1 cellular context compared by ENCODE assay signal in genomic region chr3:47475570-47476329, GRCh38.
TF ChIP-seq lines count a peak whose summit lies in the region.

TSS of gene SCAP (minus strand) at chr3:47475941. CDS start at chr3:47442993, 32,948 bp downstream.

TF ChIP-seq in K562, 482 proteins besides CTCF, POLR2A, EP300 and RAD21 (continued from another document and continues in another):
- peak; percentile 41 for TF ChIP-seq E2F8 (IDR thresholded peaks at IDR 0.05; ENCODE audit: low read depth, partially characterized antibody)
- no peak for TF ChIP-seq HDAC3 (IDR thresholded peaks at IDR 0.05; ENCODE audit: borderline replicate concordance, partially characterized antibody)
- no peak for TF ChIP-seq PATZ1 (CRISPR knock-in tag; IDR thresholded peaks at IDR 0.05; ENCODE audit: borderline replicate concordance)
- TF ChIP-seq MECOM (CRISPR knock-in tag; IDR thresholded peaks at IDR 0.05) = no peak
- no peak for TF ChIP-seq TSHZ1 (CRISPR knock-in tag; IDR thresholded peaks at IDR 0.05)
- TF ChIP-seq SAFB2 (IDR thresholded peaks at IDR 0.05; ENCODE audit: borderline replicate concordance, low read depth, low read length, severe bottlenecking) = no peak
- 0 out of 2 replicates have a peak, but pooled peaks have one; percentile 63 for TF ChIP-seq NR3C1 (CRISPR knock-in tag; IDR thresholded peaks at IDR 0.05)
- peak; percentile 55; the same call in 1 of the 2 replicates for TF ChIP-seq ZBTB40 (IDR thresholded peaks at IDR 0.05)
- no peak for TF ChIP-seq ZBTB40 (CRISPR knock-in tag; IDR thresholded peaks at IDR 0.05)
- TF ChIP-seq U2AF2 (optimal IDR thresholded peaks at IDR 0.05; ENCODE audit: low read depth, low read length) = no peak
- TF ChIP-seq ZNF431 (CRISPR knock-in tag; IDR thresholded peaks at IDR 0.05) = peak; percentile 76
- no peak for TF ChIP-seq TAF7 (tag; IDR thresholded peaks at IDR 0.05)
- TF ChIP-seq STAT5A (IDR thresholded peaks at IDR 0.05; ENCODE audit: borderline replicate concordance, low read length) = no peak
- TF ChIP-seq TAL1 (IDR thresholded peaks at IDR 0.05) = no peak
- no peak for TF ChIP-seq ETS2 (tag; IDR thresholded peaks at IDR 0.05; ENCODE audit: borderline replicate concordance, poor library complexity, severe bottlenecking)
- TF ChIP-seq MBD1 (CRISPR knock-in tag; IDR thresholded peaks at IDR 0.05) = no peak
- no peak for TF ChIP-seq ZNF121 (CRISPR knock-in tag; conservative IDR thresholded peaks at IDR 0.05)
- peak; percentile 95 for TF ChIP-seq CCNT2 (IDR thresholded peaks at IDR 0.05; ENCODE audit: borderline replicate concordance, extremely low read depth, insufficient read length, low read depth, low read length)
- peak; percentile 100 for TF ChIP-seq CXXC5 (CRISPR knock-in tag; IDR thresholded peaks at IDR 0.05)
- TF ChIP-seq CAMTA2 (CRISPR knock-in tag; conservative IDR thresholded peaks at IDR 0.05) = peak; percentile 78; the same call in 1 of the 2 replicates
- peak; percentile 59 to 66; a peak in 2 of 4 replicates for TF ChIP-seq TBL1XR1 (IDR thresholded peaks at IDR 0.05; ENCODE audit: low read length in 2 of 2)
- no peak for TF ChIP-seq CUX1 (CRISPR knock-in tag; IDR thresholded peaks at IDR 0.05)
- peak; percentile 76 for TF ChIP-seq LCOR (CRISPR knock-in tag; IDR thresholded peaks at IDR 0.05)
- no peak for TF ChIP-seq ELK3 (CRISPR knock-in tag; IDR thresholded peaks at IDR 0.05)
- no peak for TF ChIP-seq SMARCE1 (IDR thresholded peaks at IDR 0.05)
